ENCODE assay signal across 28 cellular contexts in genomic region chr1:164759945-164760584, GRCh38.
DNase-seq lines count a peak whose midpoint lies in the region; ATAC-seq and TF ChIP-seq lines count a peak whose summit lies in the region.
"Had no signal": no experiment of that assay in that cellular context is flagged by ENCODE, and none has a peak within 500 bp of the region (broad histone marks: within the 10 kb centered on the region; RNA-seq: fewer than 3 reads in every experiment).

No MANE protein-coding gene starts in this region.

- CTCF ChIA-PET in activated CD8-positive, alpha-beta T cell treated with anti-CD3 and anti-CD28 coated beads, Interleukin-2, amount 10 ng/mL, durations not matched to agents 7 days and 5 days (lab: Charles Lee), result no interaction called here

- ATAC-seq in Right ventricle myocardium superior (ENCODE audit: poor library complexity) (peak; percentile 14), Right ventricle myocardium inferior (no peak), mucosa of descending colon (peak; percentile 26), GM19463 (IDR thresholded peaks at IDR 0.05; ENCODE audit: unreplicated experiment) (no peak)
- no peak for ATAC-seq in activated CD8-positive, alpha-beta T cell treated with anti-CD3 and anti-CD28 coated beads, Interleukin-2, amount 10 ng/mL, durations not matched to agents 7 days and 5 days
- ATAC-seq: activated naive CD8-positive, alpha-beta T cell treated with anti-CD3 and anti-CD28 coated beads, Interleukin-2, amount 50 U/mL, for 24 hours; natural killer cell treated with Interleukin-12 subunit alpha and Interleukin-12 subunit beta and Interleukin-15 and Interleukin-18, amount 100 ng/mL, for 72 hours; stimulated activated naive CD8-positive, alpha-beta T cell treated with anti-CD3 and anti-CD28 coated beads, Interleukin-15, amount 100 ng/mL, for 72 hours had no signal

- TF ChIP-seq CTCF in esophagus muscularis mucosa (IDR thresholded peaks at IDR 0.05), result no peak
- TF ChIP-seq CTCF in mucosa of descending colon (IDR thresholded peaks at IDR 0.05), result no peak
- TF ChIP-seq CTCF in type B pancreatic cell (conservative IDR thresholded peaks at IDR 0.05), result no peak

- peak overlapping the region; percentile 41 for H3K27ac Mint-ChIP-seq in type B pancreatic cell
- no peak overlapping the region for H3K27ac Mint-ChIP-seq in activated CD8-positive, alpha-beta T cell treated with anti-CD3 and anti-CD28 coated beads, Interleukin-2, amount 10 ng/mL, durations not matched to agents 7 days and 5 days
- H3K27ac Mint-ChIP-seq: activated naive CD8-positive, alpha-beta T cell treated with anti-CD3 and anti-CD28 coated beads, Interleukin-2, amount 50 U/mL, for 24 hours; B cell; dendritic cell treated with granulocyte-macrophage colony-stimulating factor and Interleukin-4, amounts not matched to agents 40 ng/mL and 50 ng/mL, for 4 days; natural killer cell treated with Interleukin-12 subunit alpha and Interleukin-12 subunit beta and Interleukin-15 and Interleukin-18, amount 100 ng/mL, for 72 hours; stimulated activated naive CD8-positive, alpha-beta T cell treated with anti-CD3 and anti-CD28 coated beads, Interleukin-15, amount 100 ng/mL, for 72 hours had no signal

- no peaks in the 10 kb centered on the region for H3K27me3 ChIP-seq in esophagus muscularis mucosa
- H3K27me3 ChIP-seq: MG63 had no signal

- H3K36me3 ChIP-seq in esophagus muscularis mucosa (no peaks in the 10 kb centered on the region), mucosa of descending colon (ENCODE audit: low read depth) (no peaks in the 10 kb centered on the region)
- H3K36me3 ChIP-seq: MG63, WERI-Rb-1 had no signal

- no peak for TF ChIP-seq EP300 in esophagus muscularis mucosa (IDR thresholded peaks at IDR 0.05)

- H3K4me3 Mint-ChIP-seq in type B pancreatic cell, result no peak overlapping the region
- no peak overlapping the region for H3K4me3 Mint-ChIP-seq in activated CD8-positive, alpha-beta T cell treated with anti-CD3 and anti-CD28 coated beads, Interleukin-2, amount 10 ng/mL, durations not matched to agents 7 days and 5 days
- H3K4me3 Mint-ChIP-seq: activated naive CD8-positive, alpha-beta T cell treated with anti-CD3 and anti-CD28 coated beads, Interleukin-2, amount 50 U/mL, for 24 hours; B cell; dendritic cell treated with granulocyte-macrophage colony-stimulating factor and Interleukin-4, amounts not matched to agents 40 ng/mL and 50 ng/mL, for 4 days; H9; natural killer cell treated with Interleukin-12 subunit alpha and Interleukin-12 subunit beta and Interleukin-15 and Interleukin-18, amount 100 ng/mL, for 72 hours; stimulated activated naive CD8-positive, alpha-beta T cell treated with anti-CD3 and anti-CD28 coated beads, Interleukin-15, amount 100 ng/mL, for 72 hours had no signal

- DNase-seq in Right ventricle myocardium superior (no peak), Right ventricle myocardium inferior (ENCODE audit: missing footprints) (no peak), esophagus muscularis mucosa (ENCODE audit: extremely low spot score) (no peak), mucosa of descending colon (no peak), type B pancreatic cell (ENCODE audit: extremely low spot score, unreplicated experiment) (no peak)
- no peak for DNase-seq in stimulated activated CD4-positive, alpha-beta T cell treated with anti-CD3 and anti-CD28 coated beads, Interleukin-15, amount 100 ng/mL, for 24 hours
- DNase-seq in activated CD8-positive, alpha-beta T cell treated with anti-CD3 and anti-CD28 coated beads, Interleukin-2, amount 10 ng/mL, durations not matched to agents 7 days and 5 days, result no peak
- DNase-seq: 8988T; activated CD4-positive, alpha-beta T cell treated with anti-CD3 and anti-CD28 coated beads, Interleukin-2, amount 50 U/mL, for 4 hours; activated effector memory CD4-positive, alpha-beta T cell treated with Interleukin-2 at 50 U/mL for 16 hours; activated naive CD8-positive, alpha-beta T cell treated with anti-CD3 and anti-CD28 coated beads, Interleukin-2, amount 50 U/mL, for 24 hours; DND-41; H9; kidney; mesendoderm; MG63; NCI-H1436 treated with DMSO at 0.1 percent for 48 hours; NCI-H2171; posterior cingulate gyrus; stimulated activated CD4-positive, alpha-beta T cell treated with anti-CD3 and anti-CD28 coated beads, Interleukin-2, amount 100 ng/mL, for 48 hours; stimulated activated naive CD8-positive, alpha-beta T cell treated with anti-CD3 and anti-CD28 coated beads, Interleukin-15, amount 100 ng/mL, for 72 hours; T-helper 1 cell; WERI-Rb-1 had no signal

- H3K27me3 Mint-ChIP-seq in type B pancreatic cell, result no peaks in the 10 kb centered on the region
- no peaks in the 10 kb centered on the region for H3K27me3 Mint-ChIP-seq in activated CD8-positive, alpha-beta T cell treated with anti-CD3 and anti-CD28 coated beads, Interleukin-2, amount 10 ng/mL, durations not matched to agents 7 days and 5 days (ENCODE audit: low read depth)
- H3K27me3 Mint-ChIP-seq: B cell; stimulated activated naive CD8-positive, alpha-beta T cell treated with anti-CD3 and anti-CD28 coated beads, Interleukin-15, amount 100 ng/mL, for 72 hours had no signal

- H3K9me3 ChIP-seq in esophagus muscularis mucosa, result no peaks in the 10 kb centered on the region
- H3K9me3 ChIP-seq in mucosa of descending colon, result no peaks in the 10 kb centered on the region
- H3K9me3 ChIP-seq: MG63 had no signal

- POLR2A ChIA-PET in activated CD8-positive, alpha-beta T cell treated with anti-CD3 and anti-CD28 coated beads, Interleukin-2, amount 10 ng/mL, durations not matched to agents 7 days and 5 days (lab: Charles Lee), result no interaction called here

- H3K4me3 ChIP-seq in esophagus muscularis mucosa, result no peak overlapping the region
- H3K4me3 ChIP-seq in mucosa of descending colon, result no peak overlapping the region
- H3K4me3 ChIP-seq: MG63, skin epidermis had no signal

- H3K27ac ChIP-seq in esophagus muscularis mucosa (replicated peaks in 1 of 4), result peak overlapping the region; percentile 50 to 76 (median 63)
- H3K27ac ChIP-seq: WERI-Rb-1 had no signal

- WGBS in esophagus muscularis mucosa, result 44% methylated on average over 8 of the region's 8 CpGs

- H3K4me1 ChIP-seq in esophagus muscularis mucosa (peaks cover 37 to 66% (median 58%) of the 10 kb centered on the region in 4 donors), mucosa of descending colon (ENCODE audit: low read depth) (peaks cover 2% of the 10 kb centered on the region)

- no peak for TF ChIP-seq POLR2A in esophagus muscularis mucosa (IDR thresholded peaks at IDR 0.05; ENCODE audit: low read depth)

- H3K9me3 Mint-ChIP-seq in type B pancreatic cell, result peaks cover 16% of the 10 kb centered on the region
- H3K9me3 Mint-ChIP-seq in activated CD8-positive, alpha-beta T cell treated with anti-CD3 and anti-CD28 coated beads, Interleukin-2, amount 10 ng/mL, durations not matched to agents 7 days and 5 days (ENCODE audit: insufficient read depth), result no peaks in the 10 kb centered on the region
- H3K9me3 Mint-ChIP-seq: dendritic cell treated with granulocyte-macrophage colony-stimulating factor and Interleukin-4, amounts not matched to agents 40 ng/mL and 50 ng/mL, for 4 days; H9; natural killer cell treated with Interleukin-12 subunit alpha and Interleukin-12 subunit beta and Interleukin-15 and Interleukin-18, amount 100 ng/mL, for 72 hours had no signal

- H3K36me3 Mint-ChIP-seq in type B pancreatic cell, result peaks cover 40% of the 10 kb centered on the region
- H3K36me3 Mint-ChIP-seq in activated CD8-positive, alpha-beta T cell treated with anti-CD3 and anti-CD28 coated beads, Interleukin-2, amount 10 ng/mL, durations not matched to agents 7 days and 5 days (ENCODE audit: low read depth), result no peaks in the 10 kb centered on the region
- H3K36me3 Mint-ChIP-seq: natural killer cell treated with Interleukin-12 subunit alpha and Interleukin-12 subunit beta and Interleukin-15 and Interleukin-18, amount 100 ng/mL, for 72 hours had no signal

- intact Hi-C loops in Right ventricle myocardium superior (cut with DNase I) (no loop called here), Right ventricle myocardium inferior (cut with DNase I) (no loop called here), esophagus muscularis mucosa (cut with DNase I) (no loop called here), mucosa of descending colon (cut with DNase I, micrococcal nuclease) (no loop called here)

- H3K4me1 Mint-ChIP-seq in type B pancreatic cell (ENCODE audit: unreplicated experiment), result peaks cover 55% of the 10 kb centered on the region
- H3K4me1 Mint-ChIP-seq in activated CD8-positive, alpha-beta T cell treated with anti-CD3 and anti-CD28 coated beads, Interleukin-2, amount 10 ng/mL, durations not matched to agents 7 days and 5 days (ENCODE audit: low read depth), result no peaks in the 10 kb centered on the region
- H3K4me1 Mint-ChIP-seq: activated naive CD8-positive, alpha-beta T cell treated with anti-CD3 and anti-CD28 coated beads, Interleukin-2, amount 50 U/mL, for 24 hours; B cell; stimulated activated naive CD8-positive, alpha-beta T cell treated with anti-CD3 and anti-CD28 coated beads, Interleukin-15, amount 100 ng/mL, for 72 hours had no signal

Comparison
In these comparisons a context has a peak if more than half of its experiments do, and no peak if none do; other contexts are left out.
1. ATAC-seq: peak in Right ventricle myocardium superior (single experiment) and mucosa of descending colon (single experiment); none in Right ventricle myocardium inferior (single experiment), GM19463 (single experiment) and activated CD8-positive, alpha-beta T cell treated with anti-CD3 and anti-CD28 coated beads, Interleukin-2, amount 10 ng/mL, durations not matched to agents 7 days and 5 days (single experiment).